Comparison of ENCODE assay signal across 8 cellular contexts in the genomic region with DNA sequence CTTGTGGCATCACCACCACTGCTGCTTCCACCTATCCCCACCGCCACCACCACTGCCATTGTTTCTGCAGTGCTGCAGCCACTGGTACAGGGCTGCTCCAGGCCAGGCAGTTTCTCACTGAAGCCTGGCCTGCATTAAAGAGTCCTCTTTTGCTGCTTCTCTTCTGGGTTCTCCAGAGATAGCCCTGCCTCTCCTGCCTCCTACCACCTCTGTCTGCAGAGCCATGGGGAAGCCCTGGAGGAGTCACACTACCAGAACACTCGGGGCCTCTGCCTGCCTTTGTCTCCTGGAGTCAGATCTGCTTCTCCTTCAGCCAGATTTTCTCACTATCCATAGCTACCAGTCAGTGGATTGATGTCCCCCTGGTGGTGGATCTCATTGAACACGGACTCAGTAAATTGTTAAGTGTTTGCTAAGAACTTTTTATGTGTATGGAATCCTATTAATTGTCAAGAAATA. TPM values are rescaled to one million over a fixed set of nuclear protein-coding genes. Genes with fewer than 3 reads are reported as not detected.
DNase-seq lines count a peak whose midpoint lies in the region; ATAC-seq and TF ChIP-seq lines count a peak whose summit lies in the region.

No MANE protein-coding gene starts in this region.

- peaks cover 4% of the 10 kb centered on the region for H3K4me1 ChIP-seq in foreskin keratinocyte

- DNase-seq in AG04449 (ENCODE audit: low read depth, low spot score) (no peak), HCEC 1CT (peak; percentile 78), SK-N-DZ (ENCODE audit: low spot score) (peak; percentile 49), foreskin keratinocyte (peak in 1 of 2 donors; percentile 62), retinal pigment epithelial cell (ENCODE audit: low read depth) (no peak), activated gamma-delta T cell treated with Interleukin-2 at 50 U/mL for 16 hours (no peak)
- no peak for DNase-seq in activated naive CD4-positive, alpha-beta T cell treated with Interleukin-2 at 50 U/mL for 16 hours

- H3K27ac ChIP-seq in foreskin keratinocyte, result no peak overlapping the region

- H3K27me3 ChIP-seq in foreskin keratinocyte, result no peaks in the 10 kb centered on the region

- TF ChIP-seq CTCF in AG04449 (IDR thresholded peaks at IDR 0.05; ENCODE audit: insufficient read depth, low read length, missing control alignments), result peak; percentile 34
- peak; percentile 69 for TF ChIP-seq CTCF in foreskin keratinocyte (conservative IDR thresholded peaks at IDR 0.05)
- TF ChIP-seq CTCF in retinal pigment epithelial cell (conservative IDR thresholded peaks at IDR 0.05; ENCODE audit: low read depth, low read length), result peak; percentile 65

- CTCF ChIA-PET in AG04449 (lab: Yijun Ruan, JAX), result interaction anchor here (0.7 to 1.3 kb wide), 3 partner anchors 11 to 194 kb away, joined by 3 to 6 read pairs (median 3); no protein-coding TSS in a partner anchor

- POLR2A ChIA-PET in AG04449 (lab: Yijun Ruan, JAX), result interaction anchor here (1.3 kb wide), 1 partner anchor 79 kb away, joined by 5 read pairs; no protein-coding TSS in a partner anchor

- H3K4me3 ChIP-seq in AG04449 (ENCODE audit: low read depth, low read length), result no peak overlapping the region
- no peak overlapping the region for H3K4me3 ChIP-seq in retinal pigment epithelial cell (ENCODE audit: low read length)

- ATAC-seq in foreskin keratinocyte, result peak; percentile 82
- no peak for ATAC-seq in HG02588 (IDR thresholded peaks at IDR 0.05; ENCODE audit: unreplicated experiment)

RNA-seq across cellular contexts. Expression of a gene that starts 37.7 kb away (rescaled TPM):
- polyA plus RNA-seq in SK-N-DZ (2014; cell fraction: cytosol; rRNA removed), result 17.4 TPM in 2 replicates
- 6.5 and 10.2 TPM in 2 replicates for polyA plus RNA-seq in SK-N-DZ (2014; cell fraction: nucleus; rRNA removed)
- 10.4 and 14.9 TPM in 2 replicates for total RNA-seq in foreskin keratinocyte
- polyA plus RNA-seq in foreskin keratinocyte, result 4.4 and 7.1 TPM in 2 replicates

Comparison
In these comparisons a context has a peak if more than half of its experiments do, and no peak if none do; other contexts are left out.
1. DNase-seq: peak in HCEC 1CT (single experiment) and SK-N-DZ (single experiment); none in AG04449 (single experiment), retinal pigment epithelial cell (single experiment), activated naive CD4-positive, alpha-beta T cell treated with Interleukin-2 at 50 U/mL for 16 hours (single experiment) and activated gamma-delta T cell treated with Interleukin-2 at 50 U/mL for 16 hours (single experiment).
2. Peak in every context shown above with its lines, with median percentiles within 50 percentile points of each other: CTCF ChIP-seq.